In genomic region chr21:44057055-44057454, GRCh38 we compare ENCODE assay signal across 1 cellular context.
TF ChIP-seq lines count a peak whose summit lies in the region.

No MANE protein-coding gene starts in this region.

TF ChIP-seq in SK-N-SH treated with all-trans-retinoic acid at 6 μM for 48 hours, 23 proteins besides CTCF, POLR2A, EP300 and RAD21 (continued from another document):
- TF ChIP-seq TSHZ2 (CRISPR knock-in tag; IDR thresholded peaks at IDR 0.05) (no peak), OSR1 (CRISPR knock-in tag; IDR thresholded peaks at IDR 0.05) (no peak), PPARA (CRISPR knock-in tag; IDR thresholded peaks at IDR 0.05; ENCODE audit: borderline replicate concordance) (no peak), CSDC2 (CRISPR knock-in tag; IDR thresholded peaks at IDR 0.05) (no peak), ZC3H10 (CRISPR knock-in tag; IDR thresholded peaks at IDR 0.05) (no peak), ZNF565 (CRISPR knock-in tag; conservative IDR thresholded peaks at IDR 0.05; ENCODE audit: low read depth) (no peak), RARB (CRISPR knock-in tag; IDR thresholded peaks at IDR 0.05) (no peak), SNAI2 (CRISPR knock-in tag; IDR thresholded peaks at IDR 0.05) (no peak), TCF4 (CRISPR knock-in tag; IDR thresholded peaks at IDR 0.05; ENCODE audit: borderline replicate concordance) (no peak), GLIS3 (CRISPR knock-in tag; IDR thresholded peaks at IDR 0.05) (no peak), CREB5 (CRISPR knock-in tag; IDR thresholded peaks at IDR 0.05; ENCODE audit: low read depth) (no peak), ZNF70 (CRISPR knock-in tag; IDR thresholded peaks at IDR 0.05) (no peak), ZNF8 (CRISPR knock-in tag; IDR thresholded peaks at IDR 0.05) (no peak)
